Comparison of ENCODE assay signal across 8 cellular contexts in the genomic region with DNA sequence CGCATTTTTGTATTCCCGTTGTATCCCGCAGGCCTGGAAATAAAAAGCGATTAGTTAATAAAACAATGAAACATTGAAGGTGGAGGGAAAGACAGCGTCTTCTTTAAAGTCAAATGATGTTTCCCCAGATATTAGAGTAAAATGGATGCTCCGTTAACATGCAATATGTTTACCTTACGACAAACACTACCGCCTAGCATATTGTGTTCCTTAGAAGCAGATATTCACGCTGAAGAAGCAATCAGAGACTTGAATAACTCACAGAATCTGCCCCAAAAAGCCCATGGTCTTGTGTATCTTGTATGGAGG. TPM values are rescaled to one million over a fixed set of nuclear protein-coding genes. Genes with fewer than 3 reads are reported as not detected.
DNase-seq lines count a peak whose midpoint lies in the region; ATAC-seq, FAIRE-seq and TF ChIP-seq lines count a peak whose summit lies in the region.

No MANE protein-coding gene starts in this region.

- 58% methylated on average over 9 of the region's 9 CpGs for WGBS in right cardiac atrium
- WGBS in small intestine, 3 donors = 20 to 56% (median 44%) methylated on average over 9 of the region's 9 CpGs

- no peaks in the 10 kb centered on the region for H3K27me3 ChIP-seq in HUES48 (ENCODE audit: control insufficient read depth, insufficient read depth, low read length)
- H3K27me3 ChIP-seq in right cardiac atrium (ENCODE audit: control insufficient read depth, insufficient read depth) = no peaks in the 10 kb centered on the region
- H3K27me3 ChIP-seq in small intestine (ENCODE audit: control insufficient read depth in 2 of 2, insufficient read depth in 2 of 2, low read length in 2 of 2) = no peaks in the 10 kb centered on the region

- H3K9ac ChIP-seq in HUES48 (ENCODE audit: low read depth, low read length) = no peak overlapping the region

- H3K36me3 Mint-ChIP-seq in activated B cell treated with CpG ODN at 0.5 μM for 24 hours (ENCODE audit: low read depth) = peaks cover 37% of the 10 kb centered on the region

- H3K36me3 ChIP-seq in HUES48 (ENCODE audit: control insufficient read depth, insufficient read depth, low read length) (peaks cover 26% of the 10 kb centered on the region), small intestine (ENCODE audit: control insufficient read depth in 2 of 2, insufficient read depth in 2 of 2, low read length in 2 of 2) (peaks cover 2 to 10% of the 10 kb centered on the region in 2 donors)

- no peak for DNase-seq in activated B cell treated with CpG ODN at 0.5 μM for 24 hours
- no peak for DNase-seq in right cardiac atrium
- DNase-seq in small intestine = no peak
- no peak for DNase-seq in HuH-7.5 (ENCODE audit: low spot score)

- H3K4me3 ChIP-seq in HUES48 (ENCODE audit: low read depth, low read length) = peak overlapping the region; percentile 90
- H3K4me3 ChIP-seq in right cardiac atrium (ENCODE audit: low read length) = peak overlapping the region; percentile 54
- H3K4me3 ChIP-seq in small intestine (ENCODE audit: low read depth in 1 of 2, low read length in 2 of 2) = peak overlapping the region; percentile 65 to 77

- ATAC-seq in activated B cell treated with CpG ODN at 0.5 μM for 24 hours (ENCODE audit: low read depth) = no peak
- ATAC-seq in right cardiac atrium = no peak
- ATAC-seq in HG03469 (IDR thresholded peaks at IDR 0.05; ENCODE audit: unreplicated experiment) = no peak
- ATAC-seq in GM21381 (IDR thresholded peaks at IDR 0.05; ENCODE audit: unreplicated experiment) = no peak
- ATAC-seq in GM21360 (IDR thresholded peaks at IDR 0.05; ENCODE audit: unreplicated experiment) = no peak

- no peak for TF ChIP-seq CTCF in activated B cell treated with CpG ODN at 0.5 μM for 24 hours (IDR thresholded peaks at IDR 0.05)

- no peaks in the 10 kb centered on the region for H3K27me3 Mint-ChIP-seq in activated B cell treated with CpG ODN at 0.5 μM for 24 hours

- H3K27ac ChIP-seq in HUES48 (ENCODE audit: low read depth, low read length) (peak overlapping the region; percentile 81), right cardiac atrium (ENCODE audit: low read length) (peak overlapping the region; percentile 61), small intestine (ENCODE audit: low read depth in 1 of 2, low read length in 1 of 2) (peak overlapping the region; percentile 60 to 93)

- intact Hi-C loops in activated B cell treated with CpG ODN at 0.5 μM for 24 hours (cut with micrococcal nuclease) = loop anchor here (1.0 kb wide), 5 partner anchors 7 to 47 kb away; partner anchors contain the start of genes DEDD and PPOX
- intact Hi-C loops in right cardiac atrium (cut with DNase I) = no loop called here

- POLR2A ChIA-PET in activated B cell treated with CpG ODN at 0.5 μM for 24 hours (lab: Charles Lee) = interaction anchor here (0.6 to 4.3 kb wide), 16 partner anchors 8 to 222 kb away, joined by 3 to 42 read pairs (median 6); partner anchors contain the start of genes DEDD, F11R, NDUFS2 and PPOX

- peak overlapping the region; percentile 99 for H3K27ac Mint-ChIP-seq in activated B cell treated with CpG ODN at 0.5 μM for 24 hours

- H3K9me3 Mint-ChIP-seq in activated B cell treated with CpG ODN at 0.5 μM for 24 hours = no peaks in the 10 kb centered on the region

- H3K9me3 ChIP-seq in HUES48 (ENCODE audit: control insufficient read depth, insufficient read depth, low read length) (no peaks in the 10 kb centered on the region), right cardiac atrium (ENCODE audit: control insufficient read depth, low read length) (no peaks in the 10 kb centered on the region), small intestine (ENCODE audit: control insufficient read depth, low read depth) (no peaks in the 10 kb centered on the region)

- peak overlapping the region; percentile 99 for H3K4me3 Mint-ChIP-seq in activated B cell treated with CpG ODN at 0.5 μM for 24 hours

- no peak for FAIRE-seq in small intestine (lab: Jason Lieb, UNC)

- CTCF ChIA-PET in activated B cell treated with CpG ODN at 0.5 μM for 24 hours (lab: Charles Lee) = interaction anchor here (1.0 to 2.8 kb wide), 3 partner anchors 8 to 181 kb away, joined by 3 to 18 read pairs (median 4); partner anchors contain the start of gene PPOX

- peaks cover 67% of the 10 kb centered on the region for H3K4me1 Mint-ChIP-seq in activated B cell treated with CpG ODN at 0.5 μM for 24 hours

- H3K4me1 ChIP-seq in HUES48 (ENCODE audit: control insufficient read depth, insufficient read depth, low read length) (peaks cover 9% of the 10 kb centered on the region; the same call in 1 of the 2 replicates), right cardiac atrium (ENCODE audit: control insufficient read depth, insufficient read depth, low read length) (peaks cover 3% of the 10 kb centered on the region), small intestine (ENCODE audit: control insufficient read depth in 2 of 2, insufficient read depth in 1 of 2, low read depth in 1 of 2, low read length in 1 of 2) (peaks cover 0 to 3% of the 10 kb centered on the region in 2 donors)

RNA-seq across cellular contexts. Expression of gene B4GALT3, which starts 0.6 kb away (rescaled TPM):
- total RNA-seq in activated B cell treated with CpG ODN at 0.5 μM for 24 hours (40.7 and 41.7 TPM in 2 replicates), right cardiac atrium (10 to 100 TPM; 16.0 to 21.0 (median 19.7) TPM)
- polyA plus RNA-seq in right cardiac atrium (17.5 TPM), small intestine (10 to 100 TPM; 16.5 to 34.3 (median 25.1) TPM)

RNA-seq across cellular contexts. Expression of gene PPOX, which starts 11.7 kb away (rescaled TPM):
- 31.5 and 40.7 TPM in 2 replicates for total RNA-seq in activated B cell treated with CpG ODN at 0.5 μM for 24 hours
- 10 to 100 TPM; 11.4 to 16.0 (median 14.9) TPM for total RNA-seq in right cardiac atrium
- polyA plus RNA-seq in right cardiac atrium = 15.2 TPM
- polyA plus RNA-seq in small intestine = 10 to 100 TPM; 12.6 to 51.9 (median 18.1) TPM

RNA-seq across cellular contexts. Expression of gene USP21, which starts 18.6 kb away (rescaled TPM):
- 31.9 and 38.1 TPM in 2 replicates for total RNA-seq in activated B cell treated with CpG ODN at 0.5 μM for 24 hours
- 10 to 100 TPM; 14.9 to 25.7 (median 20.9) TPM for total RNA-seq in right cardiac atrium
- 18.1 TPM for polyA plus RNA-seq in right cardiac atrium
- polyA plus RNA-seq in small intestine = 10 to 100 TPM; 15.4 to 19.7 (median 16.1) TPM

RNA-seq across cellular contexts. Expression of gene ADAMTS4, which starts 21.0 kb away (rescaled TPM):
- total RNA-seq in activated B cell treated with CpG ODN at 0.5 μM for 24 hours = not detected in 2 replicates
- 100 to 1,000 TPM in 1 of 4 donors, 10 to 100 TPM in 2, 1 to 10 TPM in 1; 6.9 to 111 (median 17.2) TPM for total RNA-seq in right cardiac atrium
- 24.4 TPM for polyA plus RNA-seq in right cardiac atrium
- 1 to 10 TPM in 1 of 3 donors, under 1 TPM in 2; under 0.01 to 7.9 (median 0.27) TPM for polyA plus RNA-seq in small intestine

RNA-seq across cellular contexts. Expression of gene UFC1, which starts 24.1 kb away (rescaled TPM):
- total RNA-seq in activated B cell treated with CpG ODN at 0.5 μM for 24 hours (107 and 127 TPM in 2 replicates), right cardiac atrium (10 to 100 TPM; 82.6 to 91.0 (median 89.1) TPM)
- polyA plus RNA-seq in right cardiac atrium (99.9 TPM), small intestine (100 to 1,000 TPM; 148 to 193 (median 187) TPM)
